Comparison of ENCODE assay signal across 27 cellular contexts in the genomic region with DNA sequence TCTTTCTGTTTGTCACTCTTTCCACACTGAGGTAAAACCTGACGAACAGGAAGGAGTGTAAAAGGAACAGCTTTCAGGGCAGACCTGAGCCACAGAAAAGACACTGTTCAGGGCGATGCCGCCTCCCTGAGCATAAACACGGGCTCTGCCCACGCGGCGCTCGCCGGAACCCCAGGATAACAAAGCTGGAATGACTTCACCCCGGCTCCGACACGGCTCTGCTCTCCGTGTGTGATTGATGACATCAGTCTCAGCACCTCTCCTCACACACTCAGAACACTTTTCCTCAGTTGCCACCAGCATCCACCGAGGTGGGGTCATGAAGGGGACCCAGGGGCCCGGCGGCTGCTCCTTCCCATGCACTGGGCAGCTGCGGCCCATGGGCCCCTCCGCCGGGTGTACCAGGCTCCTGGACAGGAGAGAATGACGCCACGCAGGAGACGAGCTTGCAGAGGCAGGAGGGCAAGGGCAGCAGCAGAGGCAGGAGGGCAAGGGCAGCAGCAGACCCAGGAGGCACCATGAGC. TPM values are rescaled to one million over a fixed set of nuclear protein-coding genes. Genes with fewer than 3 reads are reported as not detected.
DNase-seq lines count a peak whose midpoint lies in the region; ATAC-seq and TF ChIP-seq lines count a peak whose summit lies in the region.
"Had no signal": no experiment of that assay in that cellular context is flagged by ENCODE, and none has a peak within 500 bp of the region (broad histone marks: within the 10 kb centered on the region; RNA-seq: fewer than 3 reads in every experiment).

No MANE protein-coding gene starts in this region.

- no peaks in the 10 kb centered on the region for H3K27me3 ChIP-seq in breast epithelium
- no peaks in the 10 kb centered on the region for H3K27me3 ChIP-seq in ovary
- H3K27me3 ChIP-seq: BLaER1 had no signal

- H3K4me1 ChIP-seq in breast epithelium (no peaks in the 10 kb centered on the region), ovary (ENCODE audit: insufficient read depth) (peaks cover 9% of the 10 kb centered on the region)

- H3K36me3 ChIP-seq in breast epithelium (no peaks in the 10 kb centered on the region), ovary (no peaks in the 10 kb centered on the region)
- H3K36me3 ChIP-seq: BLaER1, gastroesophageal sphincter had no signal

- H3K27ac ChIP-seq in breast epithelium, result no peak overlapping the region
- H3K27ac ChIP-seq in ovary, result no peak overlapping the region
- H3K27ac ChIP-seq: BLaER1, gastroesophageal sphincter had no signal

- H3K9me3 ChIP-seq in breast epithelium (no peaks in the 10 kb centered on the region), ovary (no peaks in the 10 kb centered on the region)
- H3K9me3 ChIP-seq: BLaER1, gastroesophageal sphincter had no signal

- intact Hi-C loops in breast epithelium (cut with DNase I; ENCODE audit: low total_unique reads), result no loop called here
- intact Hi-C loops in left ventricle myocardium superior (cut with micrococcal nuclease), result no loop called here
- intact Hi-C loops in ovary (cut with DNase I), result no loop called here

- TF ChIP-seq POLR2A in breast epithelium (IDR thresholded peaks at IDR 0.05) (no peak), ovary (IDR thresholded peaks at IDR 0.05) (no peak)

- H3K4me3 ChIP-seq in breast epithelium (peak overlapping the region in 2 of 3 donors; percentile 21 to 41), ovary (no peak overlapping the region)
- H3K4me3 ChIP-seq: BLaER1, gastroesophageal sphincter, GM12878 had no signal

- TF ChIP-seq CTCF in breast epithelium (IDR thresholded peaks at IDR 0.05) (peak in 1 of 3 donors; percentile 16), ovary (IDR thresholded peaks at IDR 0.05) (no peak)

- no peak for TF ChIP-seq EP300 in ovary (IDR thresholded peaks at IDR 0.05)

- ATAC-seq in left ventricle myocardium superior (peak; percentile 23), GM18868 (IDR thresholded peaks at IDR 0.05; ENCODE audit: unreplicated experiment) (no peak)
- ATAC-seq: activated CD8-positive, alpha-beta memory T cell treated with anti-CD3 and anti-CD28 coated beads, Interleukin-2, amount 10 ng/mL, durations not matched to agents 7 days and 5 days; gastroesophageal sphincter; GM12878; left lobe of liver; T-cell had no signal

- WGBS in ovary, 3 donors, result 31 to 48% (median 36%) methylated on average over 21 to 22 of the region's 22 CpGs

- DNase-seq in Daoy (ENCODE audit: low read depth) (peak; percentile 46), breast epithelium (ENCODE audit: low spot score in 2 of 2) (peak in 1 of 2 donors; percentile 45), left ventricle myocardium superior (peak; percentile 36), ovary (peak in 3 of 5 donors; percentile 36 to 64 (median 54)), activated T-cell treated with anti-CD3 and anti-CD28 coated beads for 4 hours (no peak), putamen (ENCODE audit: low spot score) (no peak)
- DNase-seq: activated B cell treated with CpG ODN at 0.5 μM for 24 hours; activated CD8-positive, alpha-beta memory T cell treated with anti-CD3 and anti-CD28 coated beads, Interleukin-2, amount 10 ng/mL, durations not matched to agents 7 days and 5 days; activated gamma-delta T cell treated with Interleukin-2 at 50 U/mL for 16 hours; activated T-cell treated with anti-CD3 and anti-CD28 coated beads, Interleukin-2, amount 50 U/mL, for 48 hours; cerebellar nuclear complex; dermis blood vessel endothelial cell; endodermal cell; hippocampal formation; mesendoderm; NCI-H1092; NCI-H1694 treated with DMSO at 0.1 percent for 48 hours; NCI-H446 treated with DMSO at 0.1 percent for 48 hours; RPMI8226; small intestine; stimulated activated naive CD4-positive, alpha-beta T cell treated with Interleukin-2 at 50 U/mL for 16 hours; T-cell had no signal

RNA-seq across cellular contexts. Expression of gene DLL1, which starts 43.6 kb away (rescaled TPM):
- 2.8 and 4.6 TPM in 2 replicates for total RNA-seq in Daoy (2014; rRNA removed; shearing (Covaris generic))
- total RNA-seq in breast epithelium (10 to 100 TPM in 2 of 3 donors, 1 to 10 TPM in 1; 3.8 to 26.9 (median 12.3) TPM), left ventricle myocardium superior (15.3 TPM), ovary (10 to 100 TPM in 1 of 7 donors, 1 to 10 TPM in 6; 1.3 to 11.5 (median 4.6) TPM)
- polyA plus RNA-seq in ovary, result 1 to 10 TPM in 1 of 2 donors, under 1 TPM in 1; 0.90 to 2.4 TPM

RNA-seq across cellular contexts. Expression of gene FAM120B, which starts 59.3 kb away (rescaled TPM):
- total RNA-seq in Daoy (2014; rRNA removed; shearing (Covaris generic)), result 16.4 and 21.8 TPM in 2 replicates
- 10 to 100 TPM; 28.8 to 35.0 (median 33.8) TPM for total RNA-seq in breast epithelium
- 20.5 TPM for total RNA-seq in left ventricle myocardium superior
- total RNA-seq in ovary, result 10 to 100 TPM; 16.5 to 36.2 (median 28.4) TPM
- 10 to 100 TPM; 10.6 to 39.3 TPM for polyA plus RNA-seq in ovary

Comparison
In these comparisons a context has a peak if more than half of its experiments do, and no peak if none do; other contexts are left out.
1. DNase-seq: peak in Daoy (single experiment), left ventricle myocardium superior (single experiment) and ovary (3 of 5); none in activated T-cell treated with anti-CD3 and anti-CD28 coated beads for 4 hours (single experiment) and putamen (single experiment).